17 cellular contexts compared by ENCODE assay signal in genomic region chr14:101109347-101109638, GRCh38.
DNase-seq lines count a peak whose midpoint lies in the region; ATAC-seq and TF ChIP-seq lines count a peak whose summit lies in the region.
"Had no signal": no experiment of that assay in that cellular context is flagged by ENCODE, and none has a peak within 500 bp of the region (broad histone marks: within the 10 kb centered on the region; RNA-seq: fewer than 3 reads in every experiment).

No MANE protein-coding gene starts in this region.

- peaks cover 17% of the 10 kb centered on the region for H3K9me3 ChIP-seq in endodermal cell (ENCODE audit: control insufficient read depth, low read length)
- H3K9me3 ChIP-seq in stomach, result no peaks in the 10 kb centered on the region

- no peaks in the 10 kb centered on the region for H3K27me3 Mint-ChIP-seq in activated CD8-positive, alpha-beta memory T cell treated with anti-CD3 and anti-CD28 coated beads, Interleukin-2, amount 10 ng/mL, durations not matched to agents 7 days and 5 days
- no peaks in the 10 kb centered on the region for H3K27me3 Mint-ChIP-seq in endodermal cell (ENCODE audit: insufficient read depth)
- H3K27me3 Mint-ChIP-seq: IgD-negative memory B cell had no signal

- no peaks in the 10 kb centered on the region for H3K36me3 Mint-ChIP-seq in activated CD8-positive, alpha-beta memory T cell treated with anti-CD3 and anti-CD28 coated beads, Interleukin-2, amount 10 ng/mL, durations not matched to agents 7 days and 5 days
- H3K36me3 Mint-ChIP-seq in endodermal cell (ENCODE audit: low read depth), result peaks cover 4% of the 10 kb centered on the region
- H3K36me3 Mint-ChIP-seq: IgD-negative memory B cell had no signal

- H3K4me1 ChIP-seq in endodermal cell (ENCODE audit: control insufficient read depth, insufficient read depth, low read length), result no peaks in the 10 kb centered on the region
- no peaks in the 10 kb centered on the region for H3K4me1 ChIP-seq in stomach

- CTCF ChIA-PET in activated CD8-positive, alpha-beta memory T cell treated with anti-CD3 and anti-CD28 coated beads, Interleukin-2, amount 10 ng/mL, durations not matched to agents 7 days and 5 days (lab: Charles Lee), result no interaction called here

- TF ChIP-seq CTCF in endodermal cell (conservative IDR thresholded peaks at IDR 0.05), result no peak
- no peak for TF ChIP-seq CTCF in omental fat pad (IDR thresholded peaks at IDR 0.05)
- TF ChIP-seq CTCF in stomach (IDR thresholded peaks at IDR 0.05), result no peak

- intact Hi-C loops in stomach (cut with DNase I; ENCODE audit: low total_unique reads), result no loop called here

- H3K36me3 ChIP-seq in endodermal cell (ENCODE audit: control insufficient read depth, insufficient read depth, low read length) (no peaks in the 10 kb centered on the region), stomach (no peaks in the 10 kb centered on the region)

- no peak overlapping the region for H3K4me3 Mint-ChIP-seq in activated CD8-positive, alpha-beta memory T cell treated with anti-CD3 and anti-CD28 coated beads, Interleukin-2, amount 10 ng/mL, durations not matched to agents 7 days and 5 days
- H3K4me3 Mint-ChIP-seq in endodermal cell, result no peak overlapping the region
- H3K4me3 Mint-ChIP-seq: IgD-negative memory B cell had no signal

- no peak for TF ChIP-seq POLR2A in stomach (IDR thresholded peaks at IDR 0.05)

- 85 to 98% methylated on average over 6 to 8 of the region's 8 CpGs for WGBS in endodermal cell (ENCODE audit: insufficient coverage in 1 of 2, insufficient read length in 1 of 2), 2 experiments
- 83 to 94% (median 87%) methylated on average over 8 of the region's 8 CpGs for WGBS in stomach, 5 donors

- peak; percentile 26 for DNase-seq in activated CD8-positive, alpha-beta memory T cell treated with anti-CD3 and anti-CD28 coated beads for 24 hours
- DNase-seq in activated CD8-positive, alpha-beta memory T cell treated with anti-CD3 and anti-CD28 coated beads, Interleukin-2, amount 10 ng/mL, durations not matched to agents 7 days and 5 days, result no peak
- DNase-seq in endodermal cell (peak; percentile 23), omental fat pad (ENCODE audit: low spot score) (peak; percentile 3), stomach (peak; percentile 19)
- DNase-seq: Calu3, DMS79 treated with DMSO at 0.1 percent for 48 hours, GF-D8, NCI-H1048, NCI-H1694 treated with DMSO at 0.1 percent for 48 hours, NCI-H2171, NCI-H226 had no signal

- H3K9ac ChIP-seq in endodermal cell (ENCODE audit: extremely low read depth, low read length, poor library complexity, severe bottlenecking), result no peak overlapping the region

- H3K4me1 Mint-ChIP-seq in activated CD8-positive, alpha-beta memory T cell treated with anti-CD3 and anti-CD28 coated beads, Interleukin-2, amount 10 ng/mL, durations not matched to agents 7 days and 5 days, result no peaks in the 10 kb centered on the region
- peaks cover 15% of the 10 kb centered on the region for H3K4me1 Mint-ChIP-seq in endodermal cell
- H3K4me1 Mint-ChIP-seq: IgD-negative memory B cell had no signal

- no peak overlapping the region for H3K27ac Mint-ChIP-seq in activated CD8-positive, alpha-beta memory T cell treated with anti-CD3 and anti-CD28 coated beads, Interleukin-2, amount 10 ng/mL, durations not matched to agents 7 days and 5 days
- H3K27ac Mint-ChIP-seq in endodermal cell, result peak overlapping the region; percentile 76

- H3K27ac ChIP-seq in endodermal cell (ENCODE audit: low read depth, low read length), result no peak overlapping the region
- no peak overlapping the region for H3K27ac ChIP-seq in stomach

- H3K27me3 ChIP-seq in endodermal cell (ENCODE audit: control insufficient read depth, insufficient read depth, low read length, poor library complexity, severe bottlenecking) (no peaks in the 10 kb centered on the region), stomach (peaks cover 0 to 8% (median 0%) of the 10 kb centered on the region in 3 donors)

- ATAC-seq in activated CD8-positive, alpha-beta memory T cell treated with anti-CD3 and anti-CD28 coated beads, Interleukin-2, amount 10 ng/mL, durations not matched to agents 7 days and 5 days, result no peak
- no peak for ATAC-seq in omental fat pad (ENCODE audit: low FRiP score)
- no peak for ATAC-seq in HG02610 (IDR thresholded peaks at IDR 0.05; ENCODE audit: unreplicated experiment)
- ATAC-seq in GM18517 (IDR thresholded peaks at IDR 0.05; ENCODE audit: unreplicated experiment), result no peak
- ATAC-seq: HCT116, Panc1 had no signal

- TF ChIP-seq EP300 in stomach (IDR thresholded peaks at IDR 0.05), result no peak

- H3K4me3 ChIP-seq in endodermal cell (ENCODE audit: low read length) (no peak overlapping the region), stomach (no peak overlapping the region)

- no peaks in the 10 kb centered on the region for H3K9me3 Mint-ChIP-seq in activated CD8-positive, alpha-beta memory T cell treated with anti-CD3 and anti-CD28 coated beads, Interleukin-2, amount 10 ng/mL, durations not matched to agents 7 days and 5 days (ENCODE audit: low read depth)
- peaks cover 16% of the 10 kb centered on the region for H3K9me3 Mint-ChIP-seq in endodermal cell
